Comparison of ENCODE assay signal across 18 cellular contexts in the genomic region with DNA sequence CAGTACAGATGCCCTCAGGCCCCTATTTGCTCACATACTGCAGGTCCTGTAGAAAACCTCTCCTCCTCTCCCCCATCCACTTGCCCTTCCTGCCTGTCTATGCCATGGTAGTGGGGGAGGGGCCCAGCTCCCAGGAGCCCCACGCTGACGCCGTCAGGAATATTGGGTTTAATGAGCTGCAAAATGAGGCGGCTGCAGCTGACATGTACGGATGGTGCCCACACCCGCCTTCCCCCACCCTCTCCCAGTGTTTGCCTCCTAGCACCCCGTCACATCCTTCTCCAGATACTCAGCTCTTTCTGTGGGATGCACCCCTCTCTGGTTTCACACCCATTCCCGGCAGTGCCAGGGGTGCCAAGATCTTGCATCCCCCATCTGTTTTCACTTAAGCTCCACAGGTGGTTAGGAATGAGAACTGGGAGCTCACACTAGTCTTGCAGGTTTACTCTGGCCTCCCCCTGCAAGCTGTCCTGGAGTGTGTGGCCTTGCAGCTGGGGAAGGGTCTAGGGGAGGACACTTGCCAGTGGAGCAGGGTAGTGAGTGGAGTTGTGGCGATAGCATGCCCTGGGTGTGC. TPM values are rescaled to one million over a fixed set of nuclear protein-coding genes. Genes with fewer than 3 reads are reported as not detected.
A peak's percentile ranks its signal among the peaks of the same experiment; 100 is the strongest.
DNase-seq lines count a peak whose midpoint lies in the region; ATAC-seq, FAIRE-seq and TF ChIP-seq lines count a peak whose summit lies in the region.
"Had no signal": no experiment of that assay in that cellular context is flagged by ENCODE, and none has a peak within 500 bp of the region (broad histone marks: within the 10 kb centered on the region; RNA-seq: fewer than 3 reads in every experiment).

No MANE protein-coding gene starts in this region.

- H3K27ac ChIP-seq in right lobe of liver (no peak overlapping the region), HepG2 (ENCODE audit: extremely low read length, insufficient read depth, low read length) (no peak overlapping the region), cingulate gyrus (ENCODE audit: low read depth, low read length) (peak overlapping the region; percentile 34), neuronal stem cell (replicated peaks; ENCODE audit: low read length) (no peak overlapping the region), esophagus squamous epithelium (no peak overlapping the region)

- H3K4me1 ChIP-seq in right lobe of liver (no peaks in the 10 kb centered on the region), HepG2 (ENCODE audit: insufficient read depth, low read length) (no peaks in the 10 kb centered on the region), neuronal stem cell (ENCODE audit: control insufficient read depth in 2 of 2, insufficient read depth in 1 of 2, low read depth in 1 of 2, low read length in 2 of 2) (peaks cover 0 to 21% of the 10 kb centered on the region in 2 donors), esophagus squamous epithelium (peaks cover 0 to 9% (median 0%) of the 10 kb centered on the region in 3 donors)

- CTCF ChIA-PET in HepG2 (lab: Yijun Ruan, JAX; ENCODE audit: low intra/inter-chr PET ratio, low total read pairs) = no interaction called here

- no peaks in the 10 kb centered on the region for H3K79me1 ChIP-seq in neuronal stem cell (ENCODE audit: low read depth, low read length)

- no peak for ATAC-seq in right lobe of liver
- ATAC-seq in HepG2 = no peak
- ATAC-seq in HG03469 (IDR thresholded peaks at IDR 0.05; ENCODE audit: unreplicated experiment) = no peak
- no peak for ATAC-seq in GM21381 (IDR thresholded peaks at IDR 0.05; ENCODE audit: unreplicated experiment)

- peak overlapping the region; percentile 47 for H2BK5ac ChIP-seq in neuronal stem cell (ENCODE audit: low read length)

- intact Hi-C loops in right lobe of liver (cut with DNase I) (no loop called here), HepG2 (cut with micrococcal nuclease; ENCODE audit: unreplicated experiment) (no loop called here), esophagus squamous epithelium (cut with DNase I) (no loop called here)

- no peak overlapping the region for H3K18ac ChIP-seq in neuronal stem cell (ENCODE audit: low read length)

- no peak overlapping the region for H2AFZ ChIP-seq in HepG2 (ENCODE audit: low read length)
- no peak overlapping the region for H2AFZ ChIP-seq in neuronal stem cell (ENCODE audit: low read length)

- no peak for TF ChIP-seq CTCF in right lobe of liver (IDR thresholded peaks at IDR 0.05)
- no peak for TF ChIP-seq CTCF in HepG2 (CRISPR knock-in tag; IDR thresholded peaks at IDR 0.05)
- no peak for TF ChIP-seq CTCF in esophagus squamous epithelium (IDR thresholded peaks at IDR 0.05)

- H4K91ac ChIP-seq in neuronal stem cell (ENCODE audit: low read depth, low read length, poor library complexity) = no peak overlapping the region

- no peaks in the 10 kb centered on the region for H4K20me1 ChIP-seq in HepG2 (ENCODE audit: insufficient read depth, low read length)

- in situ Hi-C loops in HepG2 (cut with HindIII; ENCODE audit: extremely low pct_ligation_motif_present, low pct_unique_long_range_greater_than_20kb) = no loop called here

- H3K9ac ChIP-seq in HepG2 (ENCODE audit: insufficient read depth, low read depth, low read length) (no peak overlapping the region), neuronal stem cell (ENCODE audit: low read depth, low read length, poor library complexity) (no peak overlapping the region)

- H2BK12ac ChIP-seq in neuronal stem cell (ENCODE audit: low read length) = no peak overlapping the region

- H3K4ac ChIP-seq in neuronal stem cell (ENCODE audit: low read length) = no peak overlapping the region

- H3K4me3 ChIP-seq in right lobe of liver (no peak overlapping the region), HepG2 (replicated peaks in 1 of 3; ENCODE audit: insufficient read depth in 1 of 3, low read depth in 2 of 3, low read length in 3 of 3) (no peak overlapping the region), neuronal stem cell (ENCODE audit: low read length in 2 of 2) (no peak overlapping the region), esophagus squamous epithelium (no peak overlapping the region)

- H3K36me3 ChIP-seq in right lobe of liver (peaks cover 0 to 15% (median 0%) of the 10 kb centered on the region in 4 donors), HepG2 (replicated peaks in 1 of 2; ENCODE audit: control insufficient read depth in 1 of 2, insufficient read depth in 2 of 2, low read length in 2 of 2) (peaks cover 15 to 39% of the 10 kb centered on the region in 2 experiments), neuronal stem cell (replicated peaks in 1 of 2; ENCODE audit: control insufficient read depth in 2 of 2, insufficient read depth in 2 of 2, low read length in 2 of 2) (peaks cover 23 to 80% of the 10 kb centered on the region in 2 donors), esophagus squamous epithelium (peaks cover 38 to 91% (median 44%) of the 10 kb centered on the region in 3 donors)

- H2AK5ac ChIP-seq in neuronal stem cell (ENCODE audit: low read depth, low read length) = no peak overlapping the region

- H3K4me2 ChIP-seq in HepG2 (ENCODE audit: low read depth, low read length) = no peak overlapping the region
- H3K4me2 ChIP-seq in neuronal stem cell (ENCODE audit: insufficient read depth, low read length, poor library complexity, severe bottlenecking) = no peak overlapping the region

- FAIRE-seq in HepG2 (lab: Jason Lieb, UNC) = no peak
- FAIRE-seq: D721Med, H1 had no signal

- no TSS peak for BruUV-seq in HepG2 (replicated peaks; lab: Mats Ljungman, UMichigan)

- H3K79me2 ChIP-seq in HepG2 (ENCODE audit: insufficient read depth, low read length) = no peaks in the 10 kb centered on the region

- TF ChIP-seq RAD21 in HepG2 (CRISPR knock-in tag; IDR thresholded peaks at IDR 0.05) = no peak

- POLR2A ChIA-PET in HepG2 (lab: Yijun Ruan, JAX) = interaction anchor here (1.2 kb wide), 1 partner anchor 86 kb away, joined by 3 read pairs; the partner anchor contains the start of gene ABCF2

- H2BK120ac ChIP-seq in neuronal stem cell (ENCODE audit: low read depth, low read length) = no peak overlapping the region

- TF ChIP-seq POLR2A in right lobe of liver (IDR thresholded peaks at IDR 0.05) = no peak
- TF ChIP-seq POLR2A in HepG2 (IDR thresholded peaks at IDR 0.05; ENCODE audit: insufficient read depth in 1 of 2, low read depth in 2 of 2, low read length in 2 of 2) = no peak
- no peak for TF ChIP-seq POLR2A in esophagus squamous epithelium (IDR thresholded peaks at IDR 0.05)

- H3K9me3 ChIP-seq in right lobe of liver (no peaks in the 10 kb centered on the region), HepG2 (ENCODE audit: low read length) (no peaks in the 10 kb centered on the region), neuronal stem cell (replicated peaks in 1 of 2; ENCODE audit: control insufficient read depth in 2 of 2, insufficient read depth in 1 of 2, low read depth in 1 of 2, low read length in 2 of 2) (no peaks in the 10 kb centered on the region), esophagus squamous epithelium (no peaks in the 10 kb centered on the region)

- 92% methylated on average over 4 of the region's 9 CpGs for WGBS in right lobe of liver (ENCODE audit: insufficient coverage, low coverage, low lambda C conversion rate, missing lambda C conversion rate)
- 99% methylated on average over 9 of the region's 9 CpGs for WGBS in HepG2 (ENCODE audit: low lambda C conversion rate)
- WGBS in neuronal stem cell (ENCODE audit: extremely low coverage in 2 of 2, insufficient read length in 2 of 2, insufficient replicate concordance in 1 of 2), 2 donors = no CpG with 5 or more reads among the region's 9 CpGs
- WGBS in esophagus squamous epithelium, 2 donors = 85 to 88% methylated on average over 7 of the region's 9 CpGs

- H3K23ac ChIP-seq in neuronal stem cell (ENCODE audit: low read depth, low read length, poor library complexity) = peak overlapping the region; percentile 21

- DNase-seq in right lobe of liver (peak in 2 of 3 donors; percentile 24 to 40), HepG2 (ENCODE audit: low spot score) (no peak), neuronal stem cell (ENCODE audit: low spot score) (no peak), esophagus squamous epithelium (lab: John Stamatoyannopoulos, UW) (no peak)
- DNase-seq: ACHN; CD4-positive, alpha-beta memory T cell; HFFc6; MM.1S; NCI-H1105 treated with DMSO at 0.1 percent for 48 hours; NCI-H2081; NCI-H226; NCI-H526 treated with DMSO at 0.1 percent for 48 hours; NK-92 treated with Interleukin-12 subunit alpha and Interleukin-12 subunit beta, amount 100 ng/mL, for 24 hours had no signal

- H3K27me3 ChIP-seq in right lobe of liver (no peaks in the 10 kb centered on the region), HepG2 (ENCODE audit: control insufficient read depth in 1 of 2, insufficient read depth in 2 of 2, low read length in 2 of 2) (no peaks in the 10 kb centered on the region), neuronal stem cell (ENCODE audit: control insufficient read depth in 3 of 3, insufficient read depth in 3 of 3, low read depth in 1 of 3, low read length in 3 of 3) (no peaks in the 10 kb centered on the region), esophagus squamous epithelium (no peaks in the 10 kb centered on the region)

- TF ChIP-seq EP300 in HepG2 (IDR thresholded peaks at IDR 0.05; ENCODE audit: low read depth in 2 of 2, low read length in 2 of 2) = no peak
- no peak for TF ChIP-seq EP300 in HepG2 (CRISPR knock-in tag; IDR thresholded peaks at IDR 0.05; ENCODE audit: borderline replicate concordance)

- no peak overlapping the region for H2BK15ac ChIP-seq in neuronal stem cell (ENCODE audit: low read length)

- H4K8ac ChIP-seq in neuronal stem cell (ENCODE audit: low read depth, low read length) = no peak overlapping the region

- no peak overlapping the region for H3K14ac ChIP-seq in neuronal stem cell (ENCODE audit: low read length)

RNA-seq across cellular contexts. Expression of gene GBX1, which starts 26.1 kb away (rescaled TPM):
- total RNA-seq in right lobe of liver (not detected), HepG2 (2016; rRNA removed; fragmentation: Illumina TruSeq; extraction: Trizol) (not detected in 2 replicates), esophagus squamous epithelium (not detected)
- total RNA-seq in HepG2 (2016; cell fraction: cytosol; rRNA removed; fragmentation: Illumina TruSeq; extraction: Trizol; ENCODE audit: low read depth) = not detected in 2 replicates
- total RNA-seq in HepG2 (2016; cell fraction: insoluble cytoplasmic fraction; rRNA removed; fragmentation: Illumina TruSeq; extraction: Trizol) = not detected in 2 replicates
- not detected in 2 replicates for total RNA-seq in HepG2 (2016; cell fraction: membrane; rRNA removed; fragmentation: Illumina TruSeq; extraction: Trizol)
- not detected in 2 replicates for total RNA-seq in HepG2 (2016; cell fraction: nucleus; rRNA removed; fragmentation: Illumina TruSeq; extraction: Trizol)
- not detected in 2 replicates for polyA plus RNA-seq in HepG2 (2011; rRNA removed)
- polyA plus RNA-seq in HepG2 (2011; cell fraction: cytosol; rRNA removed) = not detected in 2 replicates
- polyA plus RNA-seq in HepG2 (2011; cell fraction: nucleus; rRNA removed) = not detected in 2 replicates
- not detected in 2 replicates for polyA plus RNA-seq in HepG2 (2012)
- polyA plus RNA-seq in HepG2 (2016; cell fraction: cytosol; fragmentation: Illumina TruSeq; extraction: Trizol; ENCODE audit: low read depth) = not detected in 2 replicates
- polyA plus RNA-seq in HepG2 (2016; cell fraction: insoluble cytoplasmic fraction; fragmentation: Illumina TruSeq; extraction: Trizol; ENCODE audit: low read depth) = not detected in 2 replicates
- not detected in 2 replicates for polyA plus RNA-seq in HepG2 (2016; cell fraction: membrane; fragmentation: Illumina TruSeq; extraction: Trizol; ENCODE audit: low read depth)
- polyA plus RNA-seq in HepG2 (2016; cell fraction: nucleus; fragmentation: Illumina TruSeq; extraction: Trizol; ENCODE audit: insufficient read depth, low read depth) = not detected in 2 replicates
- polyA minus RNA-seq in HepG2 (2011; rRNA and poly(A)+ RNA removed; ENCODE audit: low replicate concordance) = not detected in 2 replicates
- not detected in 2 replicates for polyA minus RNA-seq in HepG2 (2011; cell fraction: cytosol; rRNA and poly(A)+ RNA removed)
- polyA minus RNA-seq in HepG2 (2011; cell fraction: nucleus; rRNA and poly(A)+ RNA removed) = not detected in 2 replicates
- polyA plus RNA-seq in neuronal stem cell (2013, experiment 1 of 2) = 0.10 TPM
- polyA plus RNA-seq in neuronal stem cell (2013, experiment 2 of 2) = 0.07 TPM
- total RNA-seq: CD4-positive, alpha-beta memory T cell; H1; HFFc6 had no signal
- polyA plus RNA-seq: CD4-positive, alpha-beta memory T cell; H1 had no signal

RNA-seq across cellular contexts. Expression of gene ASB10, which starts 45.7 kb away (rescaled TPM):
- not detected for total RNA-seq in right lobe of liver
- total RNA-seq in HepG2 (2016; rRNA removed; fragmentation: Illumina TruSeq; extraction: Trizol) = not detected in 2 replicates
- not detected in 2 replicates for total RNA-seq in HepG2 (2016; cell fraction: cytosol; rRNA removed; fragmentation: Illumina TruSeq; extraction: Trizol; ENCODE audit: low read depth)
- not detected in 2 replicates for total RNA-seq in HepG2 (2016; cell fraction: insoluble cytoplasmic fraction; rRNA removed; fragmentation: Illumina TruSeq; extraction: Trizol)
- not detected in 2 replicates for total RNA-seq in HepG2 (2016; cell fraction: membrane; rRNA removed; fragmentation: Illumina TruSeq; extraction: Trizol)
- not detected in 2 replicates for total RNA-seq in HepG2 (2016; cell fraction: nucleus; rRNA removed; fragmentation: Illumina TruSeq; extraction: Trizol)
- polyA plus RNA-seq in HepG2 (2011; rRNA removed) = not detected in 2 replicates
- not detected in 2 replicates for polyA plus RNA-seq in HepG2 (2011; cell fraction: cytosol; rRNA removed)
- polyA plus RNA-seq in HepG2 (2011; cell fraction: nucleus; rRNA removed) = not detected in 2 replicates
- not detected in 2 replicates for polyA plus RNA-seq in HepG2 (2012)
- polyA plus RNA-seq in HepG2 (2016; cell fraction: cytosol; fragmentation: Illumina TruSeq; extraction: Trizol; ENCODE audit: low read depth) = not detected in 2 replicates
- not detected in 2 replicates for polyA plus RNA-seq in HepG2 (2016; cell fraction: insoluble cytoplasmic fraction; fragmentation: Illumina TruSeq; extraction: Trizol; ENCODE audit: low read depth)
- polyA plus RNA-seq in HepG2 (2016; cell fraction: membrane; fragmentation: Illumina TruSeq; extraction: Trizol; ENCODE audit: low read depth) = not detected in 2 replicates
- not detected in 2 replicates for polyA plus RNA-seq in HepG2 (2016; cell fraction: nucleus; fragmentation: Illumina TruSeq; extraction: Trizol; ENCODE audit: insufficient read depth, low read depth)
- not detected in 2 replicates for polyA minus RNA-seq in HepG2 (2011; rRNA and poly(A)+ RNA removed; ENCODE audit: low replicate concordance)
- polyA minus RNA-seq in HepG2 (2011; cell fraction: cytosol; rRNA and poly(A)+ RNA removed) = not detected in 2 replicates
- not detected in 2 replicates for polyA minus RNA-seq in HepG2 (2011; cell fraction: nucleus; rRNA and poly(A)+ RNA removed)
- polyA plus RNA-seq in neuronal stem cell (2013, experiment 1 of 2) = not detected
- polyA plus RNA-seq in neuronal stem cell (2013, experiment 2 of 2) = not detected
- total RNA-seq in esophagus squamous epithelium = not detected
- total RNA-seq: CD4-positive, alpha-beta memory T cell; H1; HFFc6 had no signal
- polyA plus RNA-seq: CD4-positive, alpha-beta memory T cell; H1 had no signal

RNA-seq across cellular contexts. Expression of gene AGAP3, which starts 55.1 kb away (rescaled TPM):
- 10 to 100 TPM; 36.3 to 44.3 (median 39.5) TPM for total RNA-seq in right lobe of liver
- total RNA-seq in HepG2 (2016; rRNA removed; fragmentation: Illumina TruSeq; extraction: Trizol) = 24.9 and 31.3 TPM in 2 replicates
- total RNA-seq in HepG2 (2016; cell fraction: cytosol; rRNA removed; fragmentation: Illumina TruSeq; extraction: Trizol; ENCODE audit: low read depth) = 26.6 and 28.2 TPM in 2 replicates
- total RNA-seq in HepG2 (2016; cell fraction: insoluble cytoplasmic fraction; rRNA removed; fragmentation: Illumina TruSeq; extraction: Trizol) = 24.2 and 30.5 TPM in 2 replicates
- 34.8 and 39.9 TPM in 2 replicates for total RNA-seq in HepG2 (2016; cell fraction: membrane; rRNA removed; fragmentation: Illumina TruSeq; extraction: Trizol)
- total RNA-seq in HepG2 (2016; cell fraction: nucleus; rRNA removed; fragmentation: Illumina TruSeq; extraction: Trizol) = 26.5 and 31.8 TPM in 2 replicates
- polyA plus RNA-seq in HepG2 (2011; rRNA removed) = 61.4 and 62.0 TPM in 2 replicates
- 54.9 and 70.5 TPM in 2 replicates for polyA plus RNA-seq in HepG2 (2011; cell fraction: cytosol; rRNA removed)
- 255 and 313 TPM in 2 replicates for polyA plus RNA-seq in HepG2 (2011; cell fraction: nucleus; rRNA removed)
- polyA plus RNA-seq in HepG2 (2012) = 46.4 and 66.8 TPM in 2 replicates
- polyA plus RNA-seq in HepG2 (2016; cell fraction: cytosol; fragmentation: Illumina TruSeq; extraction: Trizol; ENCODE audit: low read depth) = 23.3 and 25.2 TPM in 2 replicates
- 36.6 and 44.9 TPM in 2 replicates for polyA plus RNA-seq in HepG2 (2016; cell fraction: insoluble cytoplasmic fraction; fragmentation: Illumina TruSeq; extraction: Trizol; ENCODE audit: low read depth)
- polyA plus RNA-seq in HepG2 (2016; cell fraction: membrane; fragmentation: Illumina TruSeq; extraction: Trizol; ENCODE audit: low read depth) = 48.3 and 57.9 TPM in 2 replicates
- polyA plus RNA-seq in HepG2 (2016; cell fraction: nucleus; fragmentation: Illumina TruSeq; extraction: Trizol; ENCODE audit: insufficient read depth, low read depth) = 94.3 and 94.4 TPM in 2 replicates
- 70.7 and 91.8 TPM in 2 replicates for polyA minus RNA-seq in HepG2 (2011; rRNA and poly(A)+ RNA removed; ENCODE audit: low replicate concordance)
- 43.3 and 46.7 TPM in 2 replicates for polyA minus RNA-seq in HepG2 (2011; cell fraction: cytosol; rRNA and poly(A)+ RNA removed)
- polyA minus RNA-seq in HepG2 (2011; cell fraction: nucleus; rRNA and poly(A)+ RNA removed) = 71.4 and 81.1 TPM in 2 replicates
- polyA plus RNA-seq in neuronal stem cell (2013, experiment 1 of 2) = 45.7 TPM
- polyA plus RNA-seq in neuronal stem cell (2013, experiment 2 of 2) = 45.5 TPM
- total RNA-seq in esophagus squamous epithelium = 100 to 1,000 TPM in 1 of 4 donors, 10 to 100 TPM in 3; 68.6 to 100 (median 72.2) TPM

RNA-seq across cellular contexts. Expression of gene TMUB1, which starts 58.1 kb away (rescaled TPM):
- total RNA-seq in right lobe of liver = 10 to 100 TPM; 27.7 to 63.1 (median 41.8) TPM
- 31.8 and 51.6 TPM in 2 replicates for total RNA-seq in HepG2 (2016; rRNA removed; fragmentation: Illumina TruSeq; extraction: Trizol)
- 65.7 and 75.8 TPM in 2 replicates for total RNA-seq in HepG2 (2016; cell fraction: cytosol; rRNA removed; fragmentation: Illumina TruSeq; extraction: Trizol; ENCODE audit: low read depth)
- total RNA-seq in HepG2 (2016; cell fraction: insoluble cytoplasmic fraction; rRNA removed; fragmentation: Illumina TruSeq; extraction: Trizol) = 32.2 and 52.0 TPM in 2 replicates
- total RNA-seq in HepG2 (2016; cell fraction: membrane; rRNA removed; fragmentation: Illumina TruSeq; extraction: Trizol) = 89.1 and 106 TPM in 2 replicates
- total RNA-seq in HepG2 (2016; cell fraction: nucleus; rRNA removed; fragmentation: Illumina TruSeq; extraction: Trizol) = 25.0 and 26.7 TPM in 2 replicates
- polyA plus RNA-seq in HepG2 (2011; rRNA removed) = 44.8 and 47.8 TPM in 2 replicates
- 27.8 and 54.6 TPM in 2 replicates for polyA plus RNA-seq in HepG2 (2011; cell fraction: cytosol; rRNA removed)
- polyA plus RNA-seq in HepG2 (2011; cell fraction: nucleus; rRNA removed) = 66.5 and 75.5 TPM in 2 replicates
- polyA plus RNA-seq in HepG2 (2012) = 33.8 and 40.3 TPM in 2 replicates
- polyA plus RNA-seq in HepG2 (2016; cell fraction: cytosol; fragmentation: Illumina TruSeq; extraction: Trizol; ENCODE audit: low read depth) = 123 and 138 TPM in 2 replicates
- polyA plus RNA-seq in HepG2 (2016; cell fraction: insoluble cytoplasmic fraction; fragmentation: Illumina TruSeq; extraction: Trizol; ENCODE audit: low read depth) = 51.6 and 55.5 TPM in 2 replicates
- 146 and 154 TPM in 2 replicates for polyA plus RNA-seq in HepG2 (2016; cell fraction: membrane; fragmentation: Illumina TruSeq; extraction: Trizol; ENCODE audit: low read depth)
- polyA plus RNA-seq in HepG2 (2016; cell fraction: nucleus; fragmentation: Illumina TruSeq; extraction: Trizol; ENCODE audit: insufficient read depth, low read depth) = 85.5 and 89.1 TPM in 2 replicates
- 5.6 and 25.8 TPM in 2 replicates for polyA minus RNA-seq in HepG2 (2011; rRNA and poly(A)+ RNA removed; ENCODE audit: low replicate concordance)
- 22.8 and 25.2 TPM in 2 replicates for polyA minus RNA-seq in HepG2 (2011; cell fraction: cytosol; rRNA and poly(A)+ RNA removed)
- polyA minus RNA-seq in HepG2 (2011; cell fraction: nucleus; rRNA and poly(A)+ RNA removed) = 5.6 and 6.3 TPM in 2 replicates
- 45.7 TPM for polyA plus RNA-seq in neuronal stem cell (2013, experiment 1 of 2)
- 44.8 TPM for polyA plus RNA-seq in neuronal stem cell (2013, experiment 2 of 2)
- total RNA-seq in esophagus squamous epithelium = 10 to 100 TPM; 28.4 to 51.0 (median 35.2) TPM

Comparison
In these comparisons a context has a peak if more than half of its experiments do, and no peak if none do; other contexts are left out.
1. DNase-seq: peak in right lobe of liver (2 of 3); none in HepG2 (single experiment), neuronal stem cell (single experiment) and esophagus squamous epithelium (single experiment).